In genomic region chr9:81767921-81768320, GRCh38 we compare ENCODE assay signal across 34 cellular contexts.
"Had no signal": no experiment of that assay in that cellular context is flagged by ENCODE, and none has a peak within 500 bp of the region (broad histone marks: within the 10 kb centered on the region; RNA-seq: fewer than 3 reads in every experiment).

No MANE protein-coding gene starts in this region.

- FAIRE-seq: astrocyte, bronchial epithelial cell had no signal

- H3K27me3 ChIP-seq: adrenal gland, ascending aorta, body of pancreas, brain microvascular endothelial cell, breast epithelium had no signal

- H3K36me3 ChIP-seq: adrenal gland, ascending aorta, brain microvascular endothelial cell, breast epithelium, cardiac muscle cell had no signal

- H3K9me3 ChIP-seq: adrenal gland, ascending aorta, body of pancreas, breast epithelium had no signal

- H3K4me1 ChIP-seq: adrenal gland, ascending aorta, body of pancreas, breast epithelium had no signal

- DNase-seq: activated effector memory CD4-positive, alpha-beta T cell treated with anti-CD3 and anti-CD28 coated beads, Interleukin-2, amount 50 U/mL, for 16 hours; activated effector memory CD4-positive, alpha-beta T cell treated with Interleukin-2 at 50 U/mL for 16 hours; activated gamma-delta T cell; activated gamma-delta T cell treated with Interleukin-2 at 50 U/mL for 16 hours; activated naive CD4-positive, alpha-beta T cell; activated naive CD4-positive, alpha-beta T cell treated with anti-CD3 and anti-CD28 coated beads for 36 hours; activated naive CD4-positive, alpha-beta T cell treated with anti-CD3 and anti-CD28 coated beads, Interleukin-2, amount 10 ng/mL, durations not matched to agents 7 days and 5 days; activated naive CD4-positive, alpha-beta T cell treated with anti-CD3 and anti-CD28 coated beads, Interleukin-2, amount 50 U/mL, for 16 hours; activated naive CD4-positive, alpha-beta T cell treated with Interleukin-2 at 50 U/mL for 16 hours; activated naive CD8-positive, alpha-beta T cell treated with anti-CD3 and anti-CD28 coated beads for 36 hours; activated naive CD8-positive, alpha-beta T cell treated with anti-CD3 and anti-CD28 coated beads, Interleukin-2, amount 10 ng/mL, durations not matched to agents 7 days and 5 days; activated naive CD8-positive, alpha-beta T cell treated with anti-CD3 and anti-CD28 coated beads, Interleukin-2, amount 50 U/mL, for 24 hours; activated T-cell treated with anti-CD3 and anti-CD28 coated beads, Interleukin-2, amount 50 U/mL, for 1 hour; activated T-cell treated with anti-CD3 and anti-CD28 coated beads, Interleukin-2, amount 50 U/mL, for 24 hours; activated T-cell treated with anti-CD3 and anti-CD28 coated beads, Interleukin-2, amount 50 U/mL, for 4 hours; activated T-cell treated with anti-CD3 and anti-CD28 coated beads, Interleukin-2, amount 50 U/mL, for 48 hours; activated T-cell treated with anti-CD3 and anti-CD28 coated beads, Interleukin-2, amount 50 U/mL, for 72 hours; adrenal gland; amniotic stem cell; amygdala; anterior cingulate cortex; aorta; body of pancreas; brain microvascular endothelial cell; caudate nucleus; central memory CD4-positive, alpha-beta T cell; cerebellar nuclear complex had no signal

- H3K4me3 ChIP-seq: adrenal gland, ascending aorta, body of pancreas, breast epithelium, cardiac muscle cell had no signal

- H3K27ac ChIP-seq: adrenal gland, ascending aorta, body of pancreas, brain microvascular endothelial cell, breast epithelium, cardiac muscle cell had no signal

- ATAC-seq: activated naive CD4-positive, alpha-beta T cell treated with anti-CD3 and anti-CD28 coated beads, Interleukin-2, amount 50 U/mL, for 72 hours; activated naive CD8-positive, alpha-beta T cell treated with anti-CD3 and anti-CD28 coated beads, Interleukin-2, amount 50 U/mL, for 24 hours; activated T-cell treated with anti-CD3 and anti-CD28 coated beads, Interleukin-2, amount 50 U/mL, for 4 hours; activated T-cell treated with anti-CD3 and anti-CD28 coated beads, Interleukin-2, amount 50 U/mL, for 72 hours; activated T-helper 17 cell treated with anti-CD3 and anti-CD28 coated beads, Interleukin-2, amount 50 U/mL, for 72 hours; body of pancreas had no signal
